8 cellular contexts compared by ENCODE assay signal in genomic region chr15:85289677-85290365, GRCh38.
DNase-seq lines count a peak whose midpoint lies in the region; ATAC-seq and TF ChIP-seq lines count a peak whose summit lies in the region.

No MANE protein-coding gene starts in this region.

- TF ChIP-seq EP300 in suprapubic skin (IDR thresholded peaks at IDR 0.05): no peak

- H3K4me1 ChIP-seq in suprapubic skin: no peaks in the 10 kb centered on the region

- TF ChIP-seq POLR2A in suprapubic skin (IDR thresholded peaks at IDR 0.05): no peak

- no peaks in the 10 kb centered on the region for H3K36me3 ChIP-seq in suprapubic skin

- peak; percentile 70 for DNase-seq in AG08396 (ENCODE audit: low spot score)
- DNase-seq in GM12864 (ENCODE audit: low read depth): no peak
- DNase-seq in NCI-H2081 treated with DMSO at 0.1 percent for 48 hours (lab: John Stamatoyannopoulos, UW): peak; percentile 12
- DNase-seq in astrocyte of the hippocampus (ENCODE audit: low read depth, low spot score): peak; percentile 76
- peak; percentile 73 for DNase-seq in iPS-NIHi7 (ENCODE audit: extremely low spot score)
- DNase-seq in suprapubic skin (ENCODE audit: low spot score in 2 of 2): no peak

- WGBS in suprapubic skin: 23% methylated on average over 6 of the region's 6 CpGs

- no peak overlapping the region for H3K27ac ChIP-seq in suprapubic skin

- H3K4me3 ChIP-seq in GM12864 (ENCODE audit: low read depth, low read length) (no peak overlapping the region), suprapubic skin (no peak overlapping the region)

- H3K27me3 ChIP-seq in suprapubic skin: no peaks in the 10 kb centered on the region

- no peak for ATAC-seq in HG03571 (IDR thresholded peaks at IDR 0.05; ENCODE audit: unreplicated experiment)
- ATAC-seq in HG02588 (IDR thresholded peaks at IDR 0.05; ENCODE audit: unreplicated experiment): no peak

- no peaks in the 10 kb centered on the region for H3K9me3 ChIP-seq in suprapubic skin

- TF ChIP-seq CTCF in GM12864 (IDR thresholded peaks at IDR 0.05; ENCODE audit: low read depth, low read length, missing control alignments) (peak; percentile 67), suprapubic skin (IDR thresholded peaks at IDR 0.05) (peak; percentile 25 to 30)

Comparison
In these comparisons a context has a peak if more than half of its experiments do, and no peak if none do; other contexts are left out.
1. DNase-seq: peak in AG08396 (single experiment), NCI-H2081 treated with DMSO at 0.1 percent for 48 hours (single experiment), astrocyte of the hippocampus (single experiment) and iPS-NIHi7 (single experiment); none in GM12864 (single experiment) and suprapubic skin (0 of 2).